9 cellular contexts compared by ENCODE assay signal in genomic region chr18:8707946-8708345, GRCh38. TPM values are rescaled to one million over a fixed set of nuclear protein-coding genes. Genes with fewer than 3 reads are reported as not detected.
DNase-seq lines count a peak whose midpoint lies in the region; ATAC-seq and TF ChIP-seq lines count a peak whose summit lies in the region.
"Had no signal": no experiment of that assay in that cellular context is flagged by ENCODE, and none has a peak within 500 bp of the region (broad histone marks: within the 10 kb centered on the region; RNA-seq: fewer than 3 reads in every experiment).

No MANE protein-coding gene starts in this region.

- POLR2A ChIA-PET in AG04449 (lab: Yijun Ruan, JAX), result interaction anchor here (0.8 to 1.6 kb wide), 3 partner anchors 40 to 275 kb away, joined by 3 to 4 read pairs (median 4); no protein-coding TSS in a partner anchor

- H3K4me1 ChIP-seq in HUES6 (ENCODE audit: control insufficient read depth, insufficient read depth, low read length) (peaks cover 39% of the 10 kb centered on the region), ectodermal cell (ENCODE audit: control insufficient read depth, insufficient read depth, low read length) (peaks cover 13% of the 10 kb centered on the region)

- H3K4me3 ChIP-seq in AG04449 (ENCODE audit: low read depth, low read length) (peak overlapping the region; percentile 86), HUES6 (ENCODE audit: low read depth, low read length) (peak overlapping the region; percentile 87), ectodermal cell (ENCODE audit: insufficient read depth, low read depth, low read length) (peak overlapping the region; percentile 65)

- TF ChIP-seq CTCF in AG04449 (IDR thresholded peaks at IDR 0.05; ENCODE audit: insufficient read depth, low read length, missing control alignments) (no peak), natural killer cell (IDR thresholded peaks at IDR 0.05) (no peak)

- intact Hi-C loops in natural killer cell (cut with micrococcal nuclease), result loop anchor here (10.0 kb wide), 1 partner anchor 627 kb away; the partner anchor contains the start of gene TWSG1

- H3K36me3 ChIP-seq in HUES6 (ENCODE audit: control insufficient read depth, insufficient read depth, low read length), result 0 out of 2 replicates have a peak, but pooled peaks cover 4% of the 10 kb centered on the region
- no peaks in the 10 kb centered on the region for H3K36me3 ChIP-seq in ectodermal cell (ENCODE audit: control insufficient read depth, insufficient read depth, low read length)

- H3K9me3 ChIP-seq in HUES6 (ENCODE audit: control insufficient read depth, insufficient read depth, low read depth, low read length), result no peaks in the 10 kb centered on the region; the same call in 1 of the 2 replicates
- H3K9me3 ChIP-seq in ectodermal cell (ENCODE audit: control insufficient read depth, low read length), result no peaks in the 10 kb centered on the region

- H3K9me3 Mint-ChIP-seq in natural killer cell, result no peaks in the 10 kb centered on the region

- H3K27me3 Mint-ChIP-seq in natural killer cell (ENCODE audit: low read depth in 2 of 2), result peaks cover 43 to 53% of the 10 kb centered on the region in 2 donors

- CTCF ChIA-PET in AG04449 (lab: Yijun Ruan, JAX), result interaction anchor here (0.7 to 5.9 kb wide), 8 partner anchors 9 to 281 kb away, joined by 3 to 35 read pairs (median 4); no protein-coding TSS in a partner anchor

- peaks cover 15 to 19% of the 10 kb centered on the region in 2 donors for H3K4me1 Mint-ChIP-seq in natural killer cell

- ATAC-seq in natural killer cell, result no peak
- ATAC-seq: activated CD8-positive, alpha-beta memory T cell treated with anti-CD3 and anti-CD28 coated beads, Interleukin-2, amount 10 ng/mL, durations not matched to agents 7 days and 5 days had no signal

- WGBS in ectodermal cell, 2 experiments, result 59 to 71% methylated on average over 1 of the region's 1 CpG

- peaks cover 23% of the 10 kb centered on the region for H3K27me3 ChIP-seq in HUES6 (ENCODE audit: control insufficient read depth, insufficient read depth, low read length)
- H3K27me3 ChIP-seq in ectodermal cell (ENCODE audit: control insufficient read depth, insufficient read depth, low read length, poor library complexity, severe bottlenecking), result peaks cover 11% of the 10 kb centered on the region

- H3K27ac Mint-ChIP-seq in natural killer cell, result no peak overlapping the region
- H3K27ac Mint-ChIP-seq: activated CD8-positive, alpha-beta memory T cell treated with anti-CD3 and anti-CD28 coated beads, Interleukin-2, amount 10 ng/mL, durations not matched to agents 7 days and 5 days had no signal

- no peaks in the 10 kb centered on the region for H3K36me3 Mint-ChIP-seq in natural killer cell

- peak overlapping the region; percentile 75 for H3K9ac ChIP-seq in HUES6 (ENCODE audit: low read length)

- DNase-seq in AG04449 (ENCODE audit: low read depth, low spot score), result no peak
- no peak for DNase-seq in natural killer cell
- no peak for DNase-seq in stimulated activated CD4-positive, alpha-beta T cell treated with anti-CD3 and anti-CD28 coated beads, Interleukin-2, amount 100 ng/mL, for 48 hours
- DNase-seq in activated CD4-positive, CD25-positive, alpha-beta regulatory T cell treated with anti-CD3 and anti-CD28 coated beads, Interleukin-2, amount 50 U/mL, for 72 hours, result no peak
- no peak for DNase-seq in SK-N-DZ (ENCODE audit: low spot score)
- no peak for DNase-seq in NCI-H446 treated with DMSO at 0.1 percent for 48 hours (lab: John Stamatoyannopoulos, UW)
- DNase-seq: activated CD8-positive, alpha-beta memory T cell treated with anti-CD3 and anti-CD28 coated beads, Interleukin-2, amount 10 ng/mL, durations not matched to agents 7 days and 5 days had no signal

- H3K4me3 Mint-ChIP-seq in natural killer cell, result peak overlapping the region; percentile 93
- H3K4me3 Mint-ChIP-seq: activated CD8-positive, alpha-beta memory T cell treated with anti-CD3 and anti-CD28 coated beads, Interleukin-2, amount 10 ng/mL, durations not matched to agents 7 days and 5 days had no signal

- H3K27ac ChIP-seq in HUES6 (ENCODE audit: low read depth, low read length), result no peak overlapping the region
- no peak overlapping the region for H3K27ac ChIP-seq in ectodermal cell (ENCODE audit: insufficient read depth, low read depth, low read length, poor library complexity, severe bottlenecking)

RNA-seq across cellular contexts. Expression of gene MTCL1, which starts 2.6 kb away (rescaled TPM):
- polyA plus RNA-seq in ectodermal cell (2013, experiment 1 of 4), result 32.7 TPM
- polyA plus RNA-seq in ectodermal cell (2013, experiment 2 of 4), result 39.7 TPM
- 24.7 TPM for polyA plus RNA-seq in ectodermal cell (2013, experiment 3 of 4)
- polyA plus RNA-seq in ectodermal cell (2013, experiment 4 of 4), result 29.2 TPM
- total RNA-seq in natural killer cell, result 1 to 10 TPM in 1 of 3 donors, under 1 TPM in 2; 0.38 to 1.5 (median 0.43) TPM
- polyA plus RNA-seq in SK-N-DZ (2014; cell fraction: cytosol; rRNA removed), result 27.8 and 30.0 TPM in 2 replicates
- polyA plus RNA-seq in SK-N-DZ (2014; cell fraction: nucleus; rRNA removed), result 49.5 and 79.4 TPM in 2 replicates
